ENCODE assay signal across 12 cellular contexts in the genomic region with DNA sequence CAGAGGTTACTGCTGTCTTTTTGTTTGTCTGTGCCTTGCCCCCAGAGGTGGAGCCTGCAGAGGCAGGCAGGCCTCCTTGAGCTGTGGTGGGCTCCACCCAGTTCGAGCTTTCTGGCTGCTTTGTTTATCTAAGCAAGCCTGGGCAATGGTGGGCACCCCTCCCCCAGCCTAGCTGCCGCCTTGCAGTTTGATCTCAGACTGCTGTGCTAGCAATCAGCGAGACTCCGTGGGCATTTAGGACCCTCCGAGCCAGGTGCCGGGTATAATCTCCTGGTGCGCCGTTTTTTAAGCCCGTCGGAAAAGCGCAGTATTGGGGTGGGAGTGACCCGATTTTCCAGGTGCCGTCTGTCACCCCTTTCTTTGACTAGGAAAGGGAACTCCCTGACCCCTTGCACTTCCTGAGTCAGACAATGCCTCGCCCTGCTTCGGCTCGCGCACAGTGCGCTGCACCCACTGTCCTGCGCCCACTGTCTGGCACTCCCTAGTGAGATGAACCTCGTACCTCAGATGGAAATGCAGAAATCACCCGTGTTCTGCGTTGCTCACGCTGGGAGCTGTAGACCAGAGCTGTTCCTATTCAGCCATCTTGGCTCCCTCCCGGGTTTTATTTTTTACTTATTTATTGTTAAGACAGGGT. TPM values are rescaled to one million over a fixed set of nuclear protein-coding genes. Genes with fewer than 3 reads are reported as not detected.
"Had no signal": no experiment of that assay in that cellular context is flagged by ENCODE, and none has a peak within 500 bp of the region (broad histone marks: within the 10 kb centered on the region; RNA-seq: fewer than 3 reads in every experiment).

No MANE protein-coding gene starts in this region.

RNA-seq across cellular contexts. Expression of a gene that starts 16.8 kb away (rescaled TPM):
- total RNA-seq: activated B cell treated with CpG ODN at 0.5 μM for 24 hours; activated CD4-positive, alpha-beta memory T cell treated with anti-CD3 and anti-CD28 coated beads for 36 hours; activated CD4-positive, alpha-beta T cell treated with anti-CD3 and anti-CD28 coated beads, Interleukin-2, amount 10 ng/mL, durations not matched to agents 24 days and 14 days; activated CD8-positive, alpha-beta memory T cell treated with anti-CD3 and anti-CD28 coated beads for 36 hours; activated CD8-positive, alpha-beta T cell treated with anti-CD3 and anti-CD28 coated beads for 36 hours; activated naive CD4-positive, alpha-beta T cell treated with anti-CD3 and anti-CD28 coated beads for 36 hours; activated naive CD4-positive, alpha-beta T cell treated with anti-CD3 and anti-CD28 coated beads, Interleukin-2, amount 50 U/mL, for 72 hours; activated naive CD8-positive, alpha-beta T cell treated with anti-CD3 and anti-CD28 coated beads for 36 hours; activated T-cell treated with anti-CD3 and anti-CD28 coated beads, Interleukin-2, amount 50 U/mL, for 4 hours; activated T-cell treated with anti-CD3 and anti-CD28 coated beads, Interleukin-2, amount 50 U/mL, for 72 hours; activated T-helper 1 cell treated with anti-CD3 and anti-CD28 coated beads, Interleukin-12 subunit alpha, Interleukin-12 subunit beta, Interleukin-2, Interleukin-4 antibody, amounts not matched to agents 30 ng/mL and 10 ng/mL and 1 ng/mL, durations not matched to agents 14 hours and 24 hours and 36 hours; activated T-helper 17 cell treated with anti-CD3 and anti-CD28 coated beads, Interleukin-2, amount 50 U/mL, for 72 hours had no signal
